In the genomic region with DNA sequence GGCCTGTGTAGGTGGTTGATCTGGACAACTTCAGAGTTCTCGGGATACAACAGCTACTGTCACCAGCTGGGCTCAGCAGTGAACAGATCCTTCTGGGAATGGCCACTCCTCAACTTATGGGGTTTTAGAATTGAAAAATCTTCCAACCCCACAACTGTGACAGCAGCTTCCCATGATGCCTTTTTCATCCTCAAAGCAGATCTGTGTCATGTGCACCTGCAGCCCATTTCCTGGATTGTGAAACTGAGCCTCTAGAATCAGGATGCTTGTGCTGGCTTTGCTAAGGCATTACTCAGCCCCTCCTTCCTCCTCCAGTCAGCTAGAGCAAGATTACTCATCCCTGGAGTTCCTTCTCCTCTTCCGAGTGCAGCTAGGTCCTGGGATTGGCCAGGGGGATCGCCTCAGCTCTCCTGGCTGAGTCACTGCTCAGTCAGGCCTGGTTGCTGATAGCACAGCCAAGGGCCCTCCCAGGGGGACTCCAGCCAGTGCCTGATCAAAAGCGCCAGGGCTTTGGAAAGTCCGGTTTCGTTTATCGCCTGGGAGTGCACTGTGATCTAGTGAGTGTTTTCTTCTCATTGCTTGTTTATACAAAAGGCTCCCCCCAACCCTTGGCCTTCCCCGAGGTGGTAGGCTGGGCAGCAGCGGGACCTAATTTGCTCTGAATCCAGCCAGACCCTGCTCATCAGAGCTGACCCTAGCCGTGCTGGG, we compare ENCODE assay signal across 1 cellular context.
TF ChIP-seq lines count a peak whose summit lies in the region.

No MANE protein-coding gene starts in this region.

TF ChIP-seq in HepG2, 621 proteins besides CTCF, POLR2A, EP300 and RAD21 (continued from another document and continues in another):
- TF ChIP-seq, protein P1, sequence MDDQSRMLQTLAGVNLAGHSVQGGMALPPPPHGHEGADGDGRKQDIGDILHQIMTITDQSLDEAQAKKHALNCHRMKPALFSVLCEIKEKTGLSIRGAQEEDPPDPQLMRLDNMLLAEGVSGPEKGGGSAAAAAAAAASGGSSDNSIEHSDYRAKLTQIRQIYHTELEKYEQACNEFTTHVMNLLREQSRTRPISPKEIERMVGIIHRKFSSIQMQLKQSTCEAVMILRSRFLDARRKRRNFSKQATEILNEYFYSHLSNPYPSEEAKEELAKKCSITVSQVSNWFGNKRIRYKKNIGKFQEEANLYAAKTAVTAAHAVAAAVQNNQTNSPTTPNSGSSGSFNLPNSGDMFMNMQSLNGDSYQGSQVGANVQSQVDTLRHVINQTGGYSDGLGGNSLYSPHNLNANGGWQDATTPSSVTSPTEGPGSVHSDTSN (CRISPR knock-in tag; IDR thresholded peaks at IDR 0.05; ENCODE audit: borderline replicate concordance): no peak
- TF ChIP-seq ZNF30 (CRISPR knock-in tag; IDR thresholded peaks at IDR 0.05): 0 out of 2 replicates have a peak, but pooled peaks have one; percentile 7
- peak; percentile 75; the same call in 1 of the 2 replicates for TF ChIP-seq ETV6 (CRISPR knock-in tag; conservative IDR thresholded peaks at IDR 0.05)
- no peak for TF ChIP-seq REL (CRISPR knock-in tag; conservative IDR thresholded peaks at IDR 0.05)
- TF ChIP-seq ZNF337 (CRISPR knock-in tag; IDR thresholded peaks at IDR 0.05; ENCODE audit: borderline replicate concordance, low read depth): 0 out of 2 replicates have a peak, but pooled peaks have one; percentile 16
- peak; percentile 77; the same call in 1 of the 2 replicates for TF ChIP-seq ZBTB7B (CRISPR knock-in tag; IDR thresholded peaks at IDR 0.05)
- TF ChIP-seq CREB1 (IDR thresholded peaks at IDR 0.05): peak; percentile 6; the same call in 1 of the 2 replicates
- TF ChIP-seq CREB1 (CRISPR knock-in tag; IDR thresholded peaks at IDR 0.05): peak; percentile 64; the same call in 1 of the 2 replicates
- TF ChIP-seq, protein P2, sequence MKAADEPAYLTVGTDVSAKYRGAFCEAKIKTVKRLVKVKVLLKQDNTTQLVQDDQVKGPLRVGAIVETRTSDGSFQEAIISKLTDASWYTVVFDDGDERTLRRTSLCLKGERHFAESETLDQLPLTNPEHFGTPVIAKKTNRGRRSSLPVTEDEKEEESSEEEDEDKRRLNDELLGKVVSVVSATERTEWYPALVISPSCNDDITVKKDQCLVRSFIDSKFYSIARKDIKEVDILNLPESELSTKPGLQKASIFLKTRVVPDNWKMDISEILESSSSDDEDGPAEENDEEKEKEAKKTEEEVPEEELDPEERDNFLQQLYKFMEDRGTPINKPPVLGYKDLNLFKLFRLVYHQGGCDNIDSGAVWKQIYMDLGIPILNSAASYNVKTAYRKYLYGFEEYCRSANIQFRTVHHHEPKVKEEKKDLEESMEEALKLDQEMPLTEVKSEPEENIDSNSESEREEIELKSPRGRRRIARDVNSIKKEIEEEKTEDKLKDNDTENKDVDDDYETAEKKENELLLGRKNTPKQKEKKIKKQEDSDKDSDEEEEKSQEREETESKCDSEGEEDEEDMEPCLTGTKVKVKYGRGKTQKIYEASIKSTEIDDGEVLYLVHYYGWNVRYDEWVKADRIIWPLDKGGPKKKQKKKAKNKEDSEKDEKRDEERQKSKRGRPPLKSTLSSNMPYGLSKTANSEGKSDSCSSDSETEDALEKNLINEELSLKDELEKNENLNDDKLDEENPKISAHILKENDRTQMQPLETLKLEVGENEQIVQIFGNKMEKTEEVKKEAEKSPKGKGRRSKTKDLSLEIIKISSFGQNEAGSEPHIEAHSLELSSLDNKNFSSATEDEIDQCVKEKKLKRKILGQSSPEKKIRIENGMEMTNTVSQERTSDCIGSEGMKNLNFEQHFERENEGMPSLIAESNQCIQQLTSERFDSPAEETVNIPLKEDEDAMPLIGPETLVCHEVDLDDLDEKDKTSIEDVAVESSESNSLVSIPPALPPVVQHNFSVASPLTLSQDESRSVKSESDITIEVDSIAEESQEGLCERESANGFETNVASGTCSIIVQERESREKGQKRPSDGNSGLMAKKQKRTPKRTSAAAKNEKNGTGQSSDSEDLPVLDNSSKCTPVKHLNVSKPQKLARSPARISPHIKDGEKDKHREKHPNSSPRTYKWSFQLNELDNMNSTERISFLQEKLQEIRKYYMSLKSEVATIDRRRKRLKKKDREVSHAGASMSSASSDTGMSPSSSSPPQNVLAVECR (CRISPR knock-in tag; IDR thresholded peaks at IDR 0.05; ENCODE audit: borderline replicate concordance): peak; percentile 91; the same call in 1 of the 2 replicates
- TF ChIP-seq ZFYVE20 (CRISPR knock-in tag; IDR thresholded peaks at IDR 0.05; ENCODE audit: borderline replicate concordance, low read depth): no peak
- TF ChIP-seq SRSF9 (IDR thresholded peaks at IDR 0.05; ENCODE audit: borderline replicate concordance, insufficient read depth, low read depth, low read length, poor library complexity, severe bottlenecking): no peak
- TF ChIP-seq FIP1L1 (IDR thresholded peaks at IDR 0.05; ENCODE audit: borderline replicate concordance, insufficient read depth, low read depth, low read length): 0 out of 2 replicates have a peak, but pooled peaks have one; percentile 1
- TF ChIP-seq STAG1 (CRISPR knock-in tag; IDR thresholded peaks at IDR 0.05): no peak
- 0 out of 2 replicates have a peak, but pooled peaks have one; percentile 40 for TF ChIP-seq ELF4 (CRISPR knock-in tag; IDR thresholded peaks at IDR 0.05; ENCODE audit: borderline replicate concordance)
- no peak for TF ChIP-seq SMC3 (IDR thresholded peaks at IDR 0.05; ENCODE audit: low read length)
- TF ChIP-seq RBM22 (optimal IDR thresholded peaks at IDR 0.05; ENCODE audit: low read length): peak; percentile 16
- TF ChIP-seq NR3C1 (CRISPR knock-in tag; IDR thresholded peaks at IDR 0.05): no peak
- TF ChIP-seq, protein P3, sequence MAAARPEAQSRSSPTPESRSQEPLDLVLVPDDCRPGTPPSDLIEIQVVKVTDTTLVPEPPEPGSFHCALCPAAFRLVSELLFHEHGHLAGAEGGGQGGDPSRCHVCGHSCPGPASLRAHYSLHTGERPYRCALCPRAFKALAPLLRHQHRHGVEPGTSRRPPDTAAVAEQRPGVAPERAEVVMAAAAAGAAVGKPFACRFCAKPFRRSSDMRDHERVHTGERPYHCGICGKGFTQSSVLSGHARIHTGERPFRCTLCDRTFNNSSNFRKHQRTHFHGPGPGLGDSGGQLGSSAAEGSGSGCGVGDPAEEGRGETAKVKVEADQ (CRISPR knock-in tag; IDR thresholded peaks at IDR 0.05; ENCODE audit: borderline replicate concordance): no peak
- TF ChIP-seq GPN1 (CRISPR knock-in tag; IDR thresholded peaks at IDR 0.05; ENCODE audit: borderline replicate concordance): no peak
- no peak for TF ChIP-seq ZNF432 (CRISPR knock-in tag; IDR thresholded peaks at IDR 0.05; ENCODE audit: borderline replicate concordance)
- TF ChIP-seq HHEX (CRISPR knock-in tag; IDR thresholded peaks at IDR 0.05): 0 out of 2 replicates have a peak, but pooled peaks have one; percentile 13
- TF ChIP-seq ZNF841 (CRISPR knock-in tag; IDR thresholded peaks at IDR 0.05; ENCODE audit: borderline replicate concordance): no peak
- TF ChIP-seq, protein P4, sequence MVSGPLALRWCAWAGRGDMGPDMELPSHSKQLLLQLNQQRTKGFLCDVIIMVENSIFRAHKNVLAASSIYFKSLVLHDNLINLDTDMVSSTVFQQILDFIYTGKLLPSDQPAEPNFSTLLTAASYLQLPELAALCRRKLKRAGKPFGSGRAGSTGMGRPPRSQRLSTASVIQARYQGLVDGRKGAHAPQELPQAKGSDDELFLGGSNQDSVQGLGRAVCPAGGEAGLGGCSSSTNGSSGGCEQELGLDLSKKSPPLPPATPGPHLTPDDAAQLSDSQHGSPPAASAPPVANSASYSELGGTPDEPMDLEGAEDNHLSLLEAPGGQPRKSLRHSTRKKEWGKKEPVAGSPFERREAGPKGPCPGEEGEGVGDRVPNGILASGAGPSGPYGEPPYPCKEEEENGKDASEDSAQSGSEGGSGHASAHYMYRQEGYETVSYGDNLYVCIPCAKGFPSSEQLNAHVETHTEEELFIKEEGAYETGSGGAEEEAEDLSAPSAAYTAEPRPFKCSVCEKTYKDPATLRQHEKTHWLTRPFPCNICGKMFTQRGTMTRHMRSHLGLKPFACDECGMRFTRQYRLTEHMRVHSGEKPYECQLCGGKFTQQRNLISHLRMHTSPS (CRISPR knock-in tag; IDR thresholded peaks at IDR 0.05; ENCODE audit: low read depth): no peak
- TF ChIP-seq, protein P5, sequence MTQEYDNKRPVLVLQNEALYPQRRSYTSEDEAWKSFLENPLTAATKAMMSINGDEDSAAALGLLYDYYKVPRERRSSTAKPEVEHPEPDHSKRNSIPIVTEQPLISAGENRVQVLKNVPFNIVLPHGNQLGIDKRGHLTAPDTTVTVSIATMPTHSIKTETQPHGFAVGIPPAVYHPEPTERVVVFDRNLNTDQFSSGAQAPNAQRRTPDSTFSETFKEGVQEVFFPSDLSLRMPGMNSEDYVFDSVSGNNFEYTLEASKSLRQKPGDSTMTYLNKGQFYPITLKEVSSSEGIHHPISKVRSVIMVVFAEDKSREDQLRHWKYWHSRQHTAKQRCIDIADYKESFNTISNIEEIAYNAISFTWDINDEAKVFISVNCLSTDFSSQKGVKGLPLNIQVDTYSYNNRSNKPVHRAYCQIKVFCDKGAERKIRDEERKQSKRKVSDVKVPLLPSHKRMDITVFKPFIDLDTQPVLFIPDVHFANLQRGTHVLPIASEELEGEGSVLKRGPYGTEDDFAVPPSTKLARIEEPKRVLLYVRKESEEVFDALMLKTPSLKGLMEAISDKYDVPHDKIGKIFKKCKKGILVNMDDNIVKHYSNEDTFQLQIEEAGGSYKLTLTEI (CRISPR knock-in tag; conservative IDR thresholded peaks at IDR 0.05): no peak
- no peak for TF ChIP-seq SRSF1 (optimal IDR thresholded peaks at IDR 0.05; ENCODE audit: low read depth, low read length)
- no peak for TF ChIP-seq ZNF333 (CRISPR knock-in tag; IDR thresholded peaks at IDR 0.05; ENCODE audit: borderline replicate concordance)
- TF ChIP-seq SPEN (CRISPR knock-in tag; IDR thresholded peaks at IDR 0.05; ENCODE audit: low read depth): peak; percentile 75
- peak; percentile 72 for TF ChIP-seq ZNF746 (CRISPR knock-in tag; IDR thresholded peaks at IDR 0.05)
- no peak for TF ChIP-seq MTA3 (CRISPR knock-in tag; IDR thresholded peaks at IDR 0.05)
- TF ChIP-seq, protein P6, sequence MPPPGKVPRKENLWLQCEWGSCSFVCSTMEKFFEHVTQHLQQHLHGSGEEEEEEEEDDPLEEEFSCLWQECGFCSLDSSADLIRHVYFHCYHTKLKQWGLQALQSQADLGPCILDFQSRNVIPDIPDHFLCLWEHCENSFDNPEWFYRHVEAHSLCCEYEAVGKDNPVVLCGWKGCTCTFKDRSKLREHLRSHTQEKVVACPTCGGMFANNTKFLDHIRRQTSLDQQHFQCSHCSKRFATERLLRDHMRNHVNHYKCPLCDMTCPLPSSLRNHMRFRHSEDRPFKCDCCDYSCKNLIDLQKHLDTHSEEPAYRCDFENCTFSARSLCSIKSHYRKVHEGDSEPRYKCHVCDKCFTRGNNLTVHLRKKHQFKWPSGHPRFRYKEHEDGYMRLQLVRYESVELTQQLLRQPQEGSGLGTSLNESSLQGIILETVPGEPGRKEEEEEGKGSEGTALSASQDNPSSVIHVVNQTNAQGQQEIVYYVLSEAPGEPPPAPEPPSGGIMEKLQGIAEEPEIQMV (CRISPR knock-in tag; IDR thresholded peaks at IDR 0.05; ENCODE audit: low read depth): no peak
- TF ChIP-seq BHLHE40 (IDR thresholded peaks at IDR 0.05; ENCODE audit: low read length): peak; percentile 54; the same call in 1 of the 2 replicates
- TF ChIP-seq ZNF383 (CRISPR knock-in tag; IDR thresholded peaks at IDR 0.05; ENCODE audit: borderline replicate concordance): no peak
- TF ChIP-seq HMGA1 (CRISPR knock-in tag; conservative IDR thresholded peaks at IDR 0.05): no peak
- TF ChIP-seq CAMTA2 (CRISPR knock-in tag; IDR thresholded peaks at IDR 0.05; ENCODE audit: borderline replicate concordance): no peak
- peak; percentile 73; the same call in 1 of the 2 replicates for TF ChIP-seq BORCS8-MEF2B (CRISPR knock-in tag; IDR thresholded peaks at IDR 0.05)
- no peak for TF ChIP-seq NR1H2 (CRISPR knock-in tag; IDR thresholded peaks at IDR 0.05; ENCODE audit: borderline replicate concordance, low read depth)
- TF ChIP-seq ZBTB20 (CRISPR knock-in tag; IDR thresholded peaks at IDR 0.05; ENCODE audit: borderline replicate concordance, low read depth): peak; percentile 46; the same call in 1 of the 2 replicates
- TF ChIP-seq, protein P7, sequence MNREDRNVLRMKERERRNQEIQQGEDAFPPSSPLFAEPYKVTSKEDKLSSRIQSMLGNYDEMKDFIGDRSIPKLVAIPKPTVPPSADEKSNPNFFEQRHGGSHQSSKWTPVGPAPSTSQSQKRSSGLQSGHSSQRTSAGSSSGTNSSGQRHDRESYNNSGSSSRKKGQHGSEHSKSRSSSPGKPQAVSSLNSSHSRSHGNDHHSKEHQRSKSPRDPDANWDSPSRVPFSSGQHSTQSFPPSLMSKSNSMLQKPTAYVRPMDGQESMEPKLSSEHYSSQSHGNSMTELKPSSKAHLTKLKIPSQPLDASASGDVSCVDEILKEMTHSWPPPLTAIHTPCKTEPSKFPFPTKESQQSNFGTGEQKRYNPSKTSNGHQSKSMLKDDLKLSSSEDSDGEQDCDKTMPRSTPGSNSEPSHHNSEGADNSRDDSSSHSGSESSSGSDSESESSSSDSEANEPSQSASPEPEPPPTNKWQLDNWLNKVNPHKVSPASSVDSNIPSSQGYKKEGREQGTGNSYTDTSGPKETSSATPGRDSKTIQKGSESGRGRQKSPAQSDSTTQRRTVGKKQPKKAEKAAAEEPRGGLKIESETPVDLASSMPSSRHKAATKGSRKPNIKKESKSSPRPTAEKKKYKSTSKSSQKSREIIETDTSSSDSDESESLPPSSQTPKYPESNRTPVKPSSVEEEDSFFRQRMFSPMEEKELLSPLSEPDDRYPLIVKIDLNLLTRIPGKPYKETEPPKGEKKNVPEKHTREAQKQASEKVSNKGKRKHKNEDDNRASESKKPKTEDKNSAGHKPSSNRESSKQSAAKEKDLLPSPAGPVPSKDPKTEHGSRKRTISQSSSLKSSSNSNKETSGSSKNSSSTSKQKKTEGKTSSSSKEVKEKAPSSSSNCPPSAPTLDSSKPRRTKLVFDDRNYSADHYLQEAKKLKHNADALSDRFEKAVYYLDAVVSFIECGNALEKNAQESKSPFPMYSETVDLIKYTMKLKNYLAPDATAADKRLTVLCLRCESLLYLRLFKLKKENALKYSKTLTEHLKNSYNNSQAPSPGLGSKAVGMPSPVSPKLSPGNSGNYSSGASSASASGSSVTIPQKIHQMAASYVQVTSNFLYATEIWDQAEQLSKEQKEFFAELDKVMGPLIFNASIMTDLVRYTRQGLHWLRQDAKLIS (CRISPR knock-in tag; IDR thresholded peaks at IDR 0.05): no peak
- TF ChIP-seq HOXA9 (CRISPR knock-in tag; IDR thresholded peaks at IDR 0.05; ENCODE audit: borderline replicate concordance): no peak
